Comparison of ENCODE assay signal across 37 cellular contexts in the genomic region with DNA sequence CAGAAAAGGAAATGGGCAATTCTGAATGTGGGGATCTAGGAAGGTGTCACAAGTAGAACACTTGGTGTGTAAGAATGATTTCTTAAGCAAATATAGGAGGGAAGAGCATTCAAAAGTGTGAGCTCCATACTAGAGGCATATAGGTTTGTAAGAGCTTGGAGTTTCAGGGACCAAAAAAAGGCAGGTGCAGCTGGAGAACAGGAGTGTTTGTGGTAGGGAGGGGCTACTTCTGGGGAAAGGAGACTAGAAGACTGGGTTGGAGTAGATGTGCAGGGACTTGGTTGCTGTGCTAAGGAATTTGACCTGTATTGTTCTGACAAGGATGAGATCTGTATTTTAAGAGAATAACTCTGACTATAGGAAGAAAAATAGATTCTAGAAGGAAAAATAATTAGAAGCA. TPM values are rescaled to one million over a fixed set of nuclear protein-coding genes. Genes with fewer than 3 reads are reported as not detected.
"Had no signal": no experiment of that assay in that cellular context is flagged by ENCODE, and none has a peak within 500 bp of the region (broad histone marks: within the 10 kb centered on the region; RNA-seq: fewer than 3 reads in every experiment).

No MANE protein-coding gene starts in this region.

- H3K27me3 ChIP-seq: MG63 had no signal

- H3K4me3 ChIP-seq: MG63 had no signal

- H3K36me3 ChIP-seq: MG63 had no signal

- H3K9me3 ChIP-seq: MG63 had no signal

- DNase-seq: Kasumi-1, MG63, MM.1S, MV-4-11, NCI-H1048, NCI-H1092, NCI-H1092 treated with DMSO at 0.1 percent for 48 hours, NCI-H1105, NCI-H1105 treated with DMSO at 0.1 percent for 48 hours, NCI-H1417 treated with DMSO at 0.1 percent for 48 hours, NCI-H1436, NCI-H1436 treated with DMSO at 0.1 percent for 48 hours, NCI-H146, NCI-H1694, NCI-H1694 treated with DMSO at 0.1 percent for 48 hours, NCI-H187, NCI-H187 treated with DMSO at 0.1 percent for 48 hours, NCI-H1930, NCI-H2029, NCI-H2029 treated with DMSO at 0.1 percent for 48 hours, NCI-H2081, NCI-H2081 treated with DMSO at 0.1 percent for 48 hours, NCI-H2107, NCI-H2171, NCI-H2171 treated with DMSO at 0.1 percent for 48 hours, NCI-H2227 treated with DMSO at 0.1 percent for 48 hours, NCI-H226, NCI-H345, NCI-H446, NCI-H446 treated with DMSO at 0.1 percent for 48 hours, NCI-H510A, NCI-H510A treated with DMSO at 0.1 percent for 48 hours, NCI-H524, NCI-H524 treated with DMSO at 0.1 percent for 48 hours, NCI-H526, NCI-H526 treated with DMSO at 0.1 percent for 48 hours had no signal

RNA-seq across cellular contexts. Expression of a gene that starts 46.4 kb away (rescaled TPM):
- total RNA-seq: MCF 10A had no signal
